ENCODE assay signal across 1 cellular context in the genomic region with DNA sequence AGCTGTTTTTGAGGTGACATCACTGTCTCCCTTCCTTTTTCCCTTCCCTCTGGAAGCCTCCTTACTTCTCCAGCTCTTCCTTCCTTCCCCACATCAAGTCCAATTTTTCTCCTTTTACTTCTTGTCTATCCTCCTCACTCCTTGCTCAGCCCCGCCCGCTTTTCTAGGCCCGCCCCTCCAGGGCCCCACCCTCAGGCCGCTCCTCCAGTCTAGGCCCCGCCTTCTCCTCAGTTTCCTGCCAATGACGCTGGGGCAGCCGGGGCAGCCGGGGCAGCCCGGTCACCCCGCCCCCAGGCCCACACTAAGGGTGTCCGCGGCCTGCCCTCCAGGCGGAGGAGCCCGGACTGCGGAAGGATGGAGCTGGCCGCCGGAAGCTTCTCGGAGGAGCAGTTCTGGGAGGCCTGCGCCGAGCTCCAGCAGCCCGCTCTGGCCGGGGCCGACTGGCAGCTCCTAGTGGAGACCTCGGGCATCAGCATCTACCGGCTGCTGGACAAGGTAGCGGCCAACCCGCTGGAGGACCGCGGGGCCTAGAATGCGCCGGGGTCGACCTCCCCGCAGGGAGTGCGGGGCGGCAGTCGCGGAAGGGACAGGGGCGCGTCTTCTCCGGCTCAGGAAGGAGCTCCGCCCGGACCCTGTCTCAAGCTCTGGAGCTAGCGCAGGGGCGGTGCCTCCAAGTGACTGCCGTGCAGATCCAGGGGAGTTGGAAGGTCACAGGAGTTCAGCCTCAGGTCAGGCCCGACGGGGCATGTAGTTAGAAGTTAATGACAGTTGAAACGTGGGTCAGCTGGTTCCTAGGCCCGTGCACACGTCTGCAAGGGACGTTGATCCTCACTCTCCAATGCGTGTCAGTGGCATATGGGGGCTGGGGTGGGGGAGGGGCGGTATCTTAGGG.
A peak's percentile ranks its signal among the peaks of the same experiment; 100 is the strongest.
TF ChIP-seq lines count a peak whose summit lies in the region.

A gene (plus strand): TSS at position 302 of the 892 bp plus-strand sequence. CDS start 53 bp downstream, at position 355.

TF ChIP-seq in HEK293, 187 proteins besides CTCF, POLR2A, EP300 and RAD21 (continued from another document and continues in another):
- TF ChIP-seq, protein P1, sequence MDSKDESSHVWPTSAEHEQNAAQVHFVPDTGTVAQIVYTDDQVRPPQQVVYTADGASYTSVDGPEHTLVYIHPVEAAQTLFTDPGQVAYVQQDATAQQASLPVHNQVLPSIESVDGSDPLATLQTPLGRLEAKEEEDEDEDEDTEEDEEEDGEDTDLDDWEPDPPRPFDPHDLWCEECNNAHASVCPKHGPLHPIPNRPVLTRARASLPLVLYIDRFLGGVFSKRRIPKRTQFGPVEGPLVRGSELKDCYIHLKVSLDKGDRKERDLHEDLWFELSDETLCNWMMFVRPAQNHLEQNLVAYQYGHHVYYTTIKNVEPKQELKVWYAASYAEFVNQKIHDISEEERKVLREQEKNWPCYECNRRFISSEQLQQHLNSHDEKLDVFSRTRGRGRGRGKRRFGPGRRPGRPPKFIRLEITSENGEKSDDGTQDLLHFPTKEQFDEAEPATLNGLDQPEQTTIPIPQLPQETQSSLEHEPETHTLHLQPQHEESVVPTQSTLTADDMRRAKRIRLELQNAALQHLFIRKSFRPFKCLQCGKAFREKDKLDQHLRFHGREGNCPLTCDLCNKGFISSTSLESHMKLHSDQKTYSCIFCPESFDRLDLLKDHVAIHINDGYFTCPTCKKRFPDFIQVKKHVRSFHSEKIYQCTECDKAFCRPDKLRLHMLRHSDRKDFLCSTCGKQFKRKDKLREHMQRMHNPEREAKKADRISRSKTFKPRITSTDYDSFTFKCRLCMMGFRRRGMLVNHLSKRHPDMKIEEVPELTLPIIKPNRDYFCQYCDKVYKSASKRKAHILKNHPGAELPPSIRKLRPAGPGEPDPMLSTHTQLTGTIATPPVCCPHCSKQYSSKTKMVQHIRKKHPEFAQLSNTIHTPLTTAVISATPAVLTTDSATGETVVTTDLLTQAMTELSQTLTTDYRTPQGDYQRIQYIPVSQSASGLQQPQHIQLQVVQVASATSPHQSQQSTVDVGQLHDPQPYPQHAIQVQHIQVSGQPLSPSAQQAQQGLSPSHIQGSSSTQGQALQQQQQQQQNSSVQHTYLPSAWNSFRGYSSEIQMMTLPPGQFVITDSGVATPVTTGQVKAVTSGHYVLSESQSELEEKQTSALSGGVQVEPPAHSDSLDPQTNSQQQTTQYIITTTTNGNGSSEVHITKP (tag by site-specific recombination; IDR thresholded peaks at IDR 0.05) = peak; percentile 52; the same call in 1 of the 2 replicates
- TF ChIP-seq, protein P2, sequence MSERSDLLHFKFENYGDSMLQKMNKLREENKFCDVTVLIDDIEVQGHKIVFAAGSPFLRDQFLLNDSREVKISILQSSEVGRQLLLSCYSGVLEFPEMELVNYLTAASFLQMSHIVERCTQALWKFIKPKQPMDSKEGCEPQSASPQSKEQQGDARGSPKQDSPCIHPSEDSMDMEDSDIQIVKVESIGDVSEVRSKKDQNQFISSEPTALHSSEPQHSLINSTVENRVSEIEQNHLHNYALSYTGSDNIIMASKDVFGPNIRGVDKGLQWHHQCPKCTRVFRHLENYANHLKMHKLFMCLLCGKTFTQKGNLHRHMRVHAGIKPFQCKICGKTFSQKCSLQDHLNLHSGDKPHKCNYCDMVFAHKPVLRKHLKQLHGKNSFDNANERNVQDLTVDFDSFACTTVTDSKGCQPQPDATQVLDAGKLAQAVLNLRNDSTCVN (tag by site-specific recombination; optimal IDR thresholded peaks at IDR 0.05) = peak; percentile 41
- TF ChIP-seq, protein P3, sequence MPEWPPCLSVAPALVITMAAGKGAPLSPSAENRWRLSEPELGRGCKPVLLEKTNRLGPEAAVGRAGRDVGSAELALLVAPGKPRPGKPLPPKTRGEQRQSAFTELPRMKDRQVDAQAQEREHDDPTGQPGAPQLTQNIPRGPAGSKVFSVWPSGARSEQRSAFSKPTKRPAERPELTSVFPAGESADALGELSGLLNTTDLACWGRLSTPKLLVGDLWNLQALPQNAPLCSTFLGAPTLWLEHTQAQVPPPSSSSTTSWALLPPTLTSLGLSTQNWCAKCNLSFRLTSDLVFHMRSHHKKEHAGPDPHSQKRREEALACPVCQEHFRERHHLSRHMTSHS (tag by site-specific recombination; IDR thresholded peaks at IDR 0.05) = no peak
- peak; percentile 48; the same call in 1 of the 2 replicates for TF ChIP-seq KLF10 (tag by site-specific recombination; IDR thresholded peaks at IDR 0.05)
- TF ChIP-seq, protein P4, sequence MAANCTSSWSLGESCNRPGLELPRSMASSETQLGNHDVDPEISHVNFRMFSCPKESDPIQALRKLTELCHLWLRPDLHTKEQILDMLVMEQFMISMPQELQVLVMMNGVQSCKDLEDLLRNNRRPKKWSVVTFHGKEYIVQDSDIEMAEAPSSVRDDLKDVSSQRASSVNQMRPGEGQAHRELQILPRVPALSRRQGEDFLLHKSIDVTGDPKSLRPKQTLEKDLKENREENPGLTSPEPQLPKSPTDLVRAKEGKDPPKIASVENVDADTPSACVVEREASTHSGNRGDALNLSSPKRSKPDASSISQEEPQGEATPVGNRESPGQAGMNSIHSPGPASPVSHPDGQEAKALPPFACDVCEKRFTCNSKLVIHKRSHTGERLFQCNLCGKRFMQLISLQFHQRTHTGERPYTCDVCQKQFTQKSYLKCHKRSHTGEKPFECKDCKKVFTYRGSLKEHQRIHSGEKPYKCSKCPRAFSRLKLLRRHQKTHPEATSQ (tag by site-specific recombination; IDR thresholded peaks at IDR 0.05) = no peak
- no peak for TF ChIP-seq ZNF404 (tag by site-specific recombination; IDR thresholded peaks at IDR 0.05)
- TF ChIP-seq, protein P5, sequence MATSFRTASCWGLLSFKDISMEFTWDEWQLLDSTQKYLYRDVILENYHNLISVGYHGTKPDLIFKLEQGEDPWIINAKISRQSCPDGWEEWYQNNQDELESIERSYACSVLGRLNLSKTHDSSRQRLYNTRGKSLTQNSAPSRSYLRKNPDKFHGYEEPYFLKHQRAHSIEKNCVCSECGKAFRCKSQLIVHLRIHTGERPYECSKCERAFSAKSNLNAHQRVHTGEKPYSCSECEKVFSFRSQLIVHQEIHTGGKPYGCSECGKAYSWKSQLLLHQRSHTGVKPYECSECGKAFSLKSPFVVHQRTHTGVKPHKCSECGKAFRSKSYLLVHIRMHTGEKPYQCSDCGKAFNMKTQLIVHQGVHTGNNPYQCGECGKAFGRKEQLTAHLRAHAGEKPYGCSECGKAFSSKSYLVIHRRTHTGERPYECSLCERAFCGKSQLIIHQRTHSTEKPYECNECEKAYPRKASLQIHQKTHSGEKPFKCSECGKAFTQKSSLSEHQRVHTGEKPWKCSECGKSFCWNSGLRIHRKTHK (tag by site-specific recombination; IDR thresholded peaks at IDR 0.05) = no peak
- peak; percentile 75; the same call in 1 of the 2 replicates for TF ChIP-seq KLF8 (tag by site-specific recombination; IDR thresholded peaks at IDR 0.05)
- TF ChIP-seq MZF1 (tag by site-specific recombination; IDR thresholded peaks at IDR 0.05; ENCODE audit: borderline replicate concordance) = no peak
- TF ChIP-seq ZBTB7A (tag by site-specific recombination; IDR thresholded peaks at IDR 0.05; ENCODE audit: low read depth) = 0 out of 2 replicates have a peak, but pooled peaks have one; percentile 13
- TF ChIP-seq, protein P6, sequence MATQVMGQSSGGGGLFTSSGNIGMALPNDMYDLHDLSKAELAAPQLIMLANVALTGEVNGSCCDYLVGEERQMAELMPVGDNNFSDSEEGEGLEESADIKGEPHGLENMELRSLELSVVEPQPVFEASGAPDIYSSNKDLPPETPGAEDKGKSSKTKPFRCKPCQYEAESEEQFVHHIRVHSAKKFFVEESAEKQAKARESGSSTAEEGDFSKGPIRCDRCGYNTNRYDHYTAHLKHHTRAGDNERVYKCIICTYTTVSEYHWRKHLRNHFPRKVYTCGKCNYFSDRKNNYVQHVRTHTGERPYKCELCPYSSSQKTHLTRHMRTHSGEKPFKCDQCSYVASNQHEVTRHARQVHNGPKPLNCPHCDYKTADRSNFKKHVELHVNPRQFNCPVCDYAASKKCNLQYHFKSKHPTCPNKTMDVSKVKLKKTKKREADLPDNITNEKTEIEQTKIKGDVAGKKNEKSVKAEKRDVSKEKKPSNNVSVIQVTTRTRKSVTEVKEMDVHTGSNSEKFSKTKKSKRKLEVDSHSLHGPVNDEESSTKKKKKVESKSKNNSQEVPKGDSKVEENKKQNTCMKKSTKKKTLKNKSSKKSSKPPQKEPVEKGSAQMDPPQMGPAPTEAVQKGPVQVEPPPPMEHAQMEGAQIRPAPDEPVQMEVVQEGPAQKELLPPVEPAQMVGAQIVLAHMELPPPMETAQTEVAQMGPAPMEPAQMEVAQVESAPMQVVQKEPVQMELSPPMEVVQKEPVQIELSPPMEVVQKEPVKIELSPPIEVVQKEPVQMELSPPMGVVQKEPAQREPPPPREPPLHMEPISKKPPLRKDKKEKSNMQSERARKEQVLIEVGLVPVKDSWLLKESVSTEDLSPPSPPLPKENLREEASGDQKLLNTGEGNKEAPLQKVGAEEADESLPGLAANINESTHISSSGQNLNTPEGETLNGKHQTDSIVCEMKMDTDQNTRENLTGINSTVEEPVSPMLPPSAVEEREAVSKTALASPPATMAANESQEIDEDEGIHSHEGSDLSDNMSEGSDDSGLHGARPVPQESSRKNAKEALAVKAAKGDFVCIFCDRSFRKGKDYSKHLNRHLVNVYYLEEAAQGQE (tag by site-specific recombination; IDR thresholded peaks at IDR 0.05) = no peak
- peak; percentile 55; the same call in 1 of the 2 replicates for TF ChIP-seq ZIC2 (tag by site-specific recombination; IDR thresholded peaks at IDR 0.05)
- TF ChIP-seq ZNF274 (IDR thresholded peaks at IDR 0.05; ENCODE audit: low read length) = no peak
- no peak for TF ChIP-seq ZNF274 (tag by site-specific recombination; IDR thresholded peaks at IDR 0.05; ENCODE audit: borderline replicate concordance)
- TF ChIP-seq ZNF114 (tag by site-specific recombination; IDR thresholded peaks at IDR 0.05) = no peak
- TF ChIP-seq SP7 (tag by site-specific recombination; IDR thresholded peaks at IDR 0.05) = peak; percentile 67
- TF ChIP-seq ZNF248 (tag by site-specific recombination; IDR thresholded peaks at IDR 0.05) = no peak
- TF ChIP-seq ZNF473 (tag by site-specific recombination; IDR thresholded peaks at IDR 0.05) = no peak
- TF ChIP-seq ZNF785 (tag by site-specific recombination; IDR thresholded peaks at IDR 0.05) = no peak
- TF ChIP-seq, protein P7, sequence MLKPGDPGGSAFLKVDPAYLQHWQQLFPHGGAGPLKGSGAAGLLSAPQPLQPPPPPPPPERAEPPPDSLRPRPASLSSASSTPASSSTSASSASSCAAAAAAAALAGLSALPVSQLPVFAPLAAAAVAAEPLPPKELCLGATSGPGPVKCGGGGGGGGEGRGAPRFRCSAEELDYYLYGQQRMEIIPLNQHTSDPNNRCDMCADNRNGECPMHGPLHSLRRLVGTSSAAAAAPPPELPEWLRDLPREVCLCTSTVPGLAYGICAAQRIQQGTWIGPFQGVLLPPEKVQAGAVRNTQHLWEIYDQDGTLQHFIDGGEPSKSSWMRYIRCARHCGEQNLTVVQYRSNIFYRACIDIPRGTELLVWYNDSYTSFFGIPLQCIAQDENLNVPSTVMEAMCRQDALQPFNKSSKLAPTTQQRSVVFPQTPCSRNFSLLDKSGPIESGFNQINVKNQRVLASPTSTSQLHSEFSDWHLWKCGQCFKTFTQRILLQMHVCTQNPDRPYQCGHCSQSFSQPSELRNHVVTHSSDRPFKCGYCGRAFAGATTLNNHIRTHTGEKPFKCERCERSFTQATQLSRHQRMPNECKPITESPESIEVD (tag by site-specific recombination; IDR thresholded peaks at IDR 0.05) = no peak
- peak; percentile 79 for TF ChIP-seq KLF9 (tag by site-specific recombination; IDR thresholded peaks at IDR 0.05; ENCODE audit: low read depth)
- TF ChIP-seq ZBTB8A (tag by site-specific recombination; IDR thresholded peaks at IDR 0.05) = no peak
- TF ChIP-seq ZNF214 (tag by site-specific recombination; IDR thresholded peaks at IDR 0.05; ENCODE audit: borderline replicate concordance) = no peak
- TF ChIP-seq ZNF266 (tag by site-specific recombination; IDR thresholded peaks at IDR 0.05; ENCODE audit: low read depth) = no peak
- TF ChIP-seq ZNF658 (tag by site-specific recombination; IDR thresholded peaks at IDR 0.05) = no peak
- no peak for TF ChIP-seq ZNF121 (tag by site-specific recombination; IDR thresholded peaks at IDR 0.05)
- TF ChIP-seq HOXC10 (CRISPR knock-in tag; IDR thresholded peaks at IDR 0.05) = no peak
- no peak for TF ChIP-seq ZNF391 (tag by site-specific recombination; IDR thresholded peaks at IDR 0.05; ENCODE audit: borderline replicate concordance, low read depth)
- peak; percentile 76 for TF ChIP-seq ZNF600 (tag by site-specific recombination; IDR thresholded peaks at IDR 0.05)
- no peak for TF ChIP-seq ZNF830 (tag by site-specific recombination; IDR thresholded peaks at IDR 0.05; ENCODE audit: low read depth)
- TF ChIP-seq, protein P8, sequence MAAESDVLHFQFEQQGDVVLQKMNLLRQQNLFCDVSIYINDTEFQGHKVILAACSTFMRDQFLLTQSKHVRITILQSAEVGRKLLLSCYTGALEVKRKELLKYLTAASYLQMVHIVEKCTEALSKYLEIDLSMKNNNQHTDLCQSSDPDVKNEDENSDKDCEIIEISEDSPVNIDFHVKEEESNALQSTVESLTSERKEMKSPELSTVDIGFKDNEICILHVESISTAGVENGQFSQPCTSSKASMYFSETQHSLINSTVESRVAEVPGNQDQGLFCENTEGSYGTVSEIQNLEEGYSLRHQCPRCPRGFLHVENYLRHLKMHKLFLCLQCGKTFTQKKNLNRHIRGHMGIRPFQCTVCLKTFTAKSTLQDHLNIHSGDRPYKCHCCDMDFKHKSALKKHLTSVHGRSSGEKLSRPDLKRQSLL (tag by site-specific recombination; IDR thresholded peaks at IDR 0.05) = peak; percentile 81
- no peak for TF ChIP-seq ZNF184 (tag by site-specific recombination; IDR thresholded peaks at IDR 0.05)
- no peak for TF ChIP-seq ZNF23 (tag by site-specific recombination; IDR thresholded peaks at IDR 0.05; ENCODE audit: borderline replicate concordance)
- no peak for TF ChIP-seq ZNF654 (tag by site-specific recombination; IDR thresholded peaks at IDR 0.05; ENCODE audit: low read depth)
- TF ChIP-seq ZNF292 (tag by site-specific recombination; IDR thresholded peaks at IDR 0.05; ENCODE audit: borderline replicate concordance, low read depth) = no peak
- TF ChIP-seq, protein P9, sequence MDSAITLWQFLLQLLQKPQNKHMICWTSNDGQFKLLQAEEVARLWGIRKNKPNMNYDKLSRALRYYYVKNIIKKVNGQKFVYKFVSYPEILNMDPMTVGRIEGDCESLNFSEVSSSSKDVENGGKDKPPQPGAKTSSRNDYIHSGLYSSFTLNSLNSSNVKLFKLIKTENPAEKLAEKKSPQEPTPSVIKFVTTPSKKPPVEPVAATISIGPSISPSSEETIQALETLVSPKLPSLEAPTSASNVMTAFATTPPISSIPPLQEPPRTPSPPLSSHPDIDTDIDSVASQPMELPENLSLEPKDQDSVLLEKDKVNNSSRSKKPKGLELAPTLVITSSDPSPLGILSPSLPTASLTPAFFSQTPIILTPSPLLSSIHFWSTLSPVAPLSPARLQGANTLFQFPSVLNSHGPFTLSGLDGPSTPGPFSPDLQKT (IDR thresholded peaks at IDR 0.05; ENCODE audit: borderline replicate concordance, low read depth, low read length) = no peak
